ENCODE assay signal across 1 cellular context in the genomic region with DNA sequence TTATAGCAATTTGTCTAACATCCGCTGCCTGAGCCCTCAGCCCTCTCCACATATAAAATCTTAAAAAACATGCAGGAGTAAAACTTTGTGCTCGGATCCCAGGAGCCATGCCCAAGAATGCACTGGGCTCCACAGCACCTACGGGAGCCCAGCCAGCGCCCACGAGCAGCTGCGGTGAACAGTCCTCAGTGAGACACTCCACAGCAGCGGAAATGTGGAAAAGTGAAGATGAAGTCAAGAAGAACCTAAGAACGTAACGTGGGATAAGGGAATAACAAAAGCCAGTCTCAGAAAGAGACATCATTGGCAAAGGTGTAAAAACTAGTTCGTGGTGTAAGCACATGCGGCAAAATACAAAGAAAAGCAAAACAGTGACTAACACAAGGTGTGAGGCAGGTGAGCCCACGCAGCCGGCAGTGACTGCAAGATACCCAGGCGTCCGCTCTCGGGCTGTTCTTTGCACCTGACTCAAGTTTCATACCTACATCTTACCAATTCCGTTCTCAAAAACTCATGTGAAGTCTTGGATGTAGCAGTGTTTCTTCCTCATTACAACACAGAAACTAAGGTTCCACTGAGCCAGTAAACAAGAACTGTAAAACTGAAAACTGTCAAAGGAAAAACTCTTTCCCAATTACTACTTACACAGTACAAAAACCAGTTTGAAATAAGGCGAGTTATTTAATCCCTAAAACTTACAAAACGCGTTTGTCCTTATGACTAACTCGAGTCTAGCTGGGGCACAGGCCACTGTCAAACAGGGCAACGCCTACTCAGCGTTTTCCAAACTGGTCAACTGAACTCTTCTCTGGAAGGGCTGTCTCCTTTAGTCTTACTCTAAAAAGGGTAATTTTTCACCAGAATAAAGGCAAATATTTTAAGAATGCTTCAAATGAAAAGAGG.
TF ChIP-seq lines count a peak whose summit lies in the region.

No MANE protein-coding gene starts in this region.

TF ChIP-seq in SK-N-SH treated with all-trans-retinoic acid at 6 μM for 48 hours, 23 proteins besides CTCF, POLR2A, EP300 and RAD21 (continued from another document):
- TF ChIP-seq, protein P1, sequence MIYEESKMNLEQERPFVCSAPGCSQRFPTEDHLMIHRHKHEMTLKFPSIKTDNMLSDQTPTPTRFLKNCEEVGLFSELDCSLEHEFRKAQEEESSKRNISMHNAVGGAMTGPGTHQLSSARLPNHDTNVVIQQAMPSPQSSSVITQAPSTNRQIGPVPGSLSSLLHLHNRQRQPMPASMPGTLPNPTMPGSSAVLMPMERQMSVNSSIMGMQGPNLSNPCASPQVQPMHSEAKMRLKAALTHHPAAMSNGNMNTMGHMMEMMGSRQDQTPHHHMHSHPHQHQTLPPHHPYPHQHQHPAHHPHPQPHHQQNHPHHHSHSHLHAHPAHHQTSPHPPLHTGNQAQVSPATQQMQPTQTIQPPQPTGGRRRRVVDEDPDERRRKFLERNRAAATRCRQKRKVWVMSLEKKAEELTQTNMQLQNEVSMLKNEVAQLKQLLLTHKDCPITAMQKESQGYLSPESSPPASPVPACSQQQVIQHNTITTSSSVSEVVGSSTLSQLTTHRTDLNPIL (CRISPR knock-in tag; IDR thresholded peaks at IDR 0.05; ENCODE audit: low read depth): no peak
